Comparison of ENCODE assay signal across 1 cellular context in the genomic region with DNA sequence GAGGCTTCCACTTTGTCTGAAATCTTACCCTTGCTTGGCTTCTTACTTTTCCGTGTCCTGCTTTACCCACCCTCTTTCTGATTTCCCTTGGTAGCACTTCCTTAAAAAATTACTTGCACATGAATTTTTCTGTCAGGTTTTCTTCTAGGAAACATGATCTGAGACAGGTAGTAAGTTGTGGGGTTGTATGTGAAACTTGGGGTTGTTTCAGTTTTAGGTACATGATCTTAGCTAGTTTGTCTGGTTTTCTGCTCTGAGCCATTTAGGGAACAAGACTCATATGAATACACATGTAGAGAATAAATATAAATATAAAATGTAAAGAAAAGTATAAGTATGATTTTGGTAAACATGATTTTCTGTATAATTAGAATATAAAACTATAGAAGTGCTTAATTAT.
TF ChIP-seq lines count a peak whose summit lies in the region.

No MANE protein-coding gene starts in this region.

TF ChIP-seq in GM12878, 131 proteins besides CTCF, POLR2A, EP300 and RAD21 (continued from another document):
- TF ChIP-seq, protein P1, sequence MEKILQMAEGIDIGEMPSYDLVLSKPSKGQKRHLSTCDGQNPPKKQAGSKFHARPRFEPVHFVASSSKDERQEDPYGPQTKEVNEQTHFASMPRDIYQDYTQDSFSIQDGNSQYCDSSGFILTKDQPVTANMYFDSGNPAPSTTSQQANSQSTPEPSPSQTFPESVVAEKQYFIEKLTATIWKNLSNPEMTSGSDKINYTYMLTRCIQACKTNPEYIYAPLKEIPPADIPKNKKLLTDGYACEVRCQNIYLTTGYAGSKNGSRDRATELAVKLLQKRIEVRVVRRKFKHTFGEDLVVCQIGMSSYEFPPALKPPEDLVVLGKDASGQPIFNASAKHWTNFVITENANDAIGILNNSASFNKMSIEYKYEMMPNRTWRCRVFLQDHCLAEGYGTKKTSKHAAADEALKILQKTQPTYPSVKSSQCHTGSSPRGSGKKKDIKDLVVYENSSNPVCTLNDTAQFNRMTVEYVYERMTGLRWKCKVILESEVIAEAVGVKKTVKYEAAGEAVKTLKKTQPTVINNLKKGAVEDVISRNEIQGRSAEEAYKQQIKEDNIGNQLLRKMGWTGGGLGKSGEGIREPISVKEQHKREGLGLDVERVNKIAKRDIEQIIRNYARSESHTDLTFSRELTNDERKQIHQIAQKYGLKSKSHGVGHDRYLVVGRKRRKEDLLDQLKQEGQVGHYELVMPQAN (conservative IDR thresholded peaks at IDR 0.05) = no peak
